In the genomic region with DNA sequence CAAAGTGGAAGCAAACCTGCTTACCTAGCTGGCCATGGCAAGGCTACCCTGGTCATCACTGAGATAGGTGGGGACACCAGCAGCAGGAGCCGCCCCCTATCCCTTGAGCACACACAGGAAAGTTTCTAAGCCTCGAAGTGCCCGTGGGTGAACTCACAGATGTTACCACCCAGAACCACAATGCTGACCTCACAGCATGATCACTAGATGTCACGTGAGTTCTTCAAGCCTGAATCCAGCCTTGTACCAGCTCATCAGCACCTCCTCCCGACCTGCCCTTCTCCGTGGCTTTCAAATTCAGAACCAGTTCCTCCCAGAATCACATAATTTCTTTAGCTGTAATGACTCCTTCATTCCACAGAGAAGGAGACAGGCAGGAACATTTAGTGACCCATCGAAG, we compare ENCODE assay signal across 16 cellular contexts. TPM values are rescaled to one million over a fixed set of nuclear protein-coding genes. Genes with fewer than 3 reads are reported as not detected.
DNase-seq lines count a peak whose midpoint lies in the region; ATAC-seq and TF ChIP-seq lines count a peak whose summit lies in the region.
"Had no signal": no experiment of that assay in that cellular context is flagged by ENCODE, and none has a peak within 500 bp of the region (broad histone marks: within the 10 kb centered on the region; RNA-seq: fewer than 3 reads in every experiment).

No MANE protein-coding gene starts in this region.

- H2BK20ac ChIP-seq in IMR-90 (ENCODE audit: low read depth, low read length), result no peak overlapping the region

- dilution Hi-C loops in IMR-90 (cut with HindIII; ENCODE audit: low sequenced_read_pairs, unreplicated experiment), result no loop called here

- TF ChIP-seq POLR2A in IMR-90 (IDR thresholded peaks at IDR 0.05; ENCODE audit: low read depth, low read length) (no peak), lower leg skin (IDR thresholded peaks at IDR 0.05) (no peak)

- H3K9me1 ChIP-seq in IMR-90 (ENCODE audit: insufficient read depth, low read length), result no peaks in the 10 kb centered on the region

- POLR2A ChIA-PET in IMR-90 (lab: Charles Lee; ENCODE audit: unreplicated experiment), result no interaction called here

- TF ChIP-seq CTCF in IMR-90 (conservative IDR thresholded peaks at IDR 0.05; ENCODE audit: low read depth, low read length), result no peak
- no peak for TF ChIP-seq CTCF in lower leg skin (IDR thresholded peaks at IDR 0.05)

- H3K27me3 ChIP-seq in IMR-90 (ENCODE audit: control insufficient read depth, insufficient read depth, low read length), result peaks cover under 1% of the 10 kb centered on the region; the same call in 1 of the 2 replicates
- H3K27me3 ChIP-seq in neuronal stem cell (ENCODE audit: control insufficient read depth in 3 of 3, insufficient read depth in 3 of 3, low read depth in 1 of 3, low read length in 3 of 3), result no peaks in the 10 kb centered on the region
- H3K27me3 ChIP-seq: Peyer's patch had no signal

- H3K23ac ChIP-seq in IMR-90 (ENCODE audit: low read depth, low read length), result no peak overlapping the region
- no peak overlapping the region for H3K23ac ChIP-seq in neuronal stem cell (ENCODE audit: low read depth, low read length, poor library complexity)

- BruUV-seq in IMR-90 (replicated peaks; lab: Mats Ljungman, UMichigan), result no TSS peak

- no peak overlapping the region; the same call in 1 of the 2 replicates for H3K4ac ChIP-seq in IMR-90 (ENCODE audit: low read depth, low read length)
- H3K4ac ChIP-seq in neuronal stem cell (ENCODE audit: low read length), result no peak overlapping the region

- H3K14ac ChIP-seq in IMR-90 (replicated peaks; ENCODE audit: low read depth, low read length), result no peak overlapping the region
- no peak overlapping the region for H3K14ac ChIP-seq in neuronal stem cell (ENCODE audit: low read length)

- H3K36me3 ChIP-seq in IMR-90 (ENCODE audit: control insufficient read depth, insufficient read depth, low read length) (no peaks in the 10 kb centered on the region), neuronal stem cell (replicated peaks in 1 of 2; ENCODE audit: control insufficient read depth in 2 of 2, insufficient read depth in 2 of 2, low read length in 2 of 2) (no peaks in the 10 kb centered on the region)
- H3K36me3 ChIP-seq: Peyer's patch had no signal

- H2BK15ac ChIP-seq in IMR-90 (ENCODE audit: low read depth, low read length) (0 out of 3 replicates have a peak overlapping the region, but pooled peaks have one; percentile 48), neuronal stem cell (ENCODE audit: low read length) (no peak overlapping the region)

- no peak overlapping the region for H3K56ac ChIP-seq in IMR-90 (ENCODE audit: extremely low read depth, insufficient read depth, low read length)

- H2AFZ ChIP-seq in IMR-90 (replicated peaks; ENCODE audit: low read length, poor library complexity) (peak overlapping the region; percentile 66), neuronal stem cell (ENCODE audit: low read length) (no peak overlapping the region)
- H2AFZ ChIP-seq: GM23338 had no signal

- H2AK5ac ChIP-seq in IMR-90 (ENCODE audit: low read depth, low read length) (0 out of 2 replicates have a peak overlapping the region, but pooled peaks have one; percentile 46), neuronal stem cell (ENCODE audit: low read depth, low read length) (no peak overlapping the region)

- DNase-seq in NCI-H1417 (lab: John Stamatoyannopoulos, UW) (peak in 2 of 3 experiments; percentile 4 to 57), NCI-H1417 treated with DMSO at 0.1 percent for 48 hours (lab: John Stamatoyannopoulos, UW) (no peak), IMR-90 (no peak), RPMI7951 (ENCODE audit: low read depth) (peak; percentile 39), neuronal stem cell (ENCODE audit: low spot score) (no peak), mesenteric fat pad (ENCODE audit: low spot score) (no peak), lower leg skin (ENCODE audit: low spot score in 2 of 2) (no peak)
- DNase-seq in effector CD4-positive, alpha-beta T cell, result no peak
- DNase-seq: CD4-positive, CD25-positive, alpha-beta regulatory T cell; DND-41; GDM1; NCI-H1105 treated with DMSO at 0.1 percent for 48 hours; NCI-H1930; Peyer's patch; SHP77 had no signal

- H3K9me3 ChIP-seq in IMR-90 (ENCODE audit: control insufficient read depth, insufficient read depth, low read length) (peaks cover 5% of the 10 kb centered on the region), neuronal stem cell (replicated peaks in 1 of 2; ENCODE audit: control insufficient read depth in 2 of 2, insufficient read depth in 1 of 2, low read depth in 1 of 2, low read length in 2 of 2) (no peaks in the 10 kb centered on the region)
- H3K9me3 ChIP-seq: Peyer's patch had no signal

- H3K4me2 ChIP-seq in IMR-90 (ENCODE audit: low read depth, low read length), result no peak overlapping the region
- H3K4me2 ChIP-seq in neuronal stem cell (ENCODE audit: insufficient read depth, low read length, poor library complexity, severe bottlenecking), result no peak overlapping the region
- H3K4me2 ChIP-seq: GM23338 had no signal

- no peak overlapping the region for H3K4me3 ChIP-seq in IMR-90 (ENCODE audit: insufficient read depth, low read depth, low read length)
- H3K4me3 ChIP-seq in neuronal stem cell (ENCODE audit: low read length in 2 of 2), result no peak overlapping the region
- no peak overlapping the region for H3K4me3 ChIP-seq in lower leg skin (ENCODE audit: low read depth, poor library complexity, severe bottlenecking)
- H3K4me3 ChIP-seq: GM23338, Peyer's patch had no signal

- in situ Hi-C loops in IMR-90 (cut with MboI; ENCODE audit: low sequenced_read_pairs), result no loop called here

- H3K18ac ChIP-seq in IMR-90 (ENCODE audit: low read depth, low read length) (no peak overlapping the region), neuronal stem cell (ENCODE audit: low read length) (peak overlapping the region; percentile 35)

- no peak for TF ChIP-seq RAD21 in IMR-90 (IDR thresholded peaks at IDR 0.05; ENCODE audit: low read length)

- no peak overlapping the region for H2BK12ac ChIP-seq in neuronal stem cell (ENCODE audit: low read length)

- ATAC-seq in IMR-90 (ENCODE audit: low read depth), result no peak
- ATAC-seq: GM23338 had no signal

- H4K5ac ChIP-seq in IMR-90 (ENCODE audit: low read depth, low read length), result no peak overlapping the region

- intact Hi-C loops in IMR-90 (cut with micrococcal nuclease) (no loop called here), lower leg skin (cut with DNase I; ENCODE audit: low total_unique reads) (no loop called here)

- no peak overlapping the region for H3K9ac ChIP-seq in IMR-90 (ENCODE audit: low read depth, low read length)
- H3K9ac ChIP-seq in neuronal stem cell (ENCODE audit: low read depth, low read length, poor library complexity), result no peak overlapping the region

- H3K79me1 ChIP-seq in IMR-90 (ENCODE audit: low read depth in 1 of 2, low read length in 2 of 2) (no peaks in the 10 kb centered on the region), neuronal stem cell (ENCODE audit: low read depth, low read length) (no peaks in the 10 kb centered on the region)

- H2AK9ac ChIP-seq in IMR-90 (replicated peaks; ENCODE audit: low read depth, low read length, poor library complexity), result no peak overlapping the region

- WGBS in IMR-90 (ENCODE audit: extremely low coverage in 2 of 2, insufficient read length in 1 of 2), 2 experiments, result 57% methylated on average over 1 of the region's 7 CpGs; no CpG with 5 or more reads in 1 of the 2 experiments
- no CpG with 5 or more reads among the region's 7 CpGs for WGBS in neuronal stem cell (ENCODE audit: extremely low coverage in 2 of 2, insufficient read length in 2 of 2, insufficient replicate concordance in 1 of 2), 2 donors
- WGBS in lower leg skin, 2 donors, result 58 to 86% methylated on average over 6 to 7 of the region's 7 CpGs

- H3K4me1 ChIP-seq in IMR-90 (ENCODE audit: control insufficient read depth, insufficient read depth, low read length) (peaks cover 9% of the 10 kb centered on the region; the same call in 1 of the 2 replicates), neuronal stem cell (ENCODE audit: control insufficient read depth in 2 of 2, insufficient read depth in 1 of 2, low read depth in 1 of 2, low read length in 2 of 2) (peaks cover 0 to 2% of the 10 kb centered on the region in 2 donors)
- H3K4me1 ChIP-seq: Peyer's patch had no signal

- H4K8ac ChIP-seq in IMR-90 (ENCODE audit: low read depth in 2 of 2, low read length in 2 of 2) (no peak overlapping the region), neuronal stem cell (ENCODE audit: low read depth, low read length) (no peak overlapping the region)

- H4K91ac ChIP-seq in IMR-90 (ENCODE audit: insufficient read depth, low read depth, low read length) (no peak overlapping the region), neuronal stem cell (ENCODE audit: low read depth, low read length, poor library complexity) (peak overlapping the region; percentile 4)

- H3K27ac ChIP-seq in IMR-90 (ENCODE audit: insufficient read depth, low read length), result no peak overlapping the region
- H3K27ac ChIP-seq in neuronal stem cell (replicated peaks; ENCODE audit: low read length), result no peak overlapping the region
- H3K27ac ChIP-seq: Peyer's patch had no signal

- H2BK5ac ChIP-seq in IMR-90 (ENCODE audit: low read depth, low read length, poor library complexity, severe bottlenecking) (no peak overlapping the region), neuronal stem cell (ENCODE audit: low read length) (no peak overlapping the region)

- CTCF ChIA-PET in IMR-90 (lab: Yijun Ruan, JAX), result interaction anchor here (0.8 to 1.6 kb wide), 2 partner anchors 18 to 20 kb away, joined by 3 to 7 read pairs; no protein-coding TSS in a partner anchor

- no peaks in the 10 kb centered on the region for H4K20me1 ChIP-seq in IMR-90 (ENCODE audit: insufficient read depth, low read length)

- no peak overlapping the region; the same call in 1 of the 2 replicates for H2BK120ac ChIP-seq in IMR-90 (ENCODE audit: low read depth, low read length)
- H2BK120ac ChIP-seq in neuronal stem cell (ENCODE audit: low read depth, low read length), result no peak overlapping the region

TF ChIP-seq in IMR-90, 13 proteins besides CTCF, POLR2A, EP300 and RAD21 (continues in another document):
- TF ChIP-seq MAZ (IDR thresholded peaks at IDR 0.05; ENCODE audit: borderline replicate concordance, low read depth, low read length), result no peak
- TF ChIP-seq RCOR1 (IDR thresholded peaks at IDR 0.05; ENCODE audit: insufficient replicate concordance, low read length), result no peak
- no peak for TF ChIP-seq SMC3 (IDR thresholded peaks at IDR 0.05; ENCODE audit: low read depth, low read length)
- TF ChIP-seq RFX5 (IDR thresholded peaks at IDR 0.05; ENCODE audit: low read depth, low read length), result no peak

RNA-seq across cellular contexts. Expression of a gene that starts 24.7 kb away (rescaled TPM):
- 98.8 and 108 TPM in 2 replicates for total RNA-seq in IMR-90 (2012; rRNA removed)
- 173 and 179 TPM in 2 replicates for polyA plus RNA-seq in IMR-90 (2012; rRNA removed)
- polyA plus RNA-seq in IMR-90 (2012; cell fraction: cytosol; rRNA removed), result 114 and 148 TPM in 2 replicates
- 70.7 and 131 TPM in 2 replicates for polyA plus RNA-seq in IMR-90 (2012; cell fraction: nucleus; rRNA removed; ENCODE audit: low replicate concordance)
- 544 and 593 TPM in 2 replicates for total RNA-seq in RPMI7951 (2014; rRNA removed; shearing (Covaris generic))
- 15.2 TPM for polyA plus RNA-seq in neuronal stem cell (2013, experiment 1 of 2)
- 16.2 TPM for polyA plus RNA-seq in neuronal stem cell (2013, experiment 2 of 2)
- 493 TPM for total RNA-seq in mesenteric fat pad
- total RNA-seq in lower leg skin, result 100 to 1,000 TPM in 3 of 4 donors, 10 to 100 TPM in 1; 68.1 to 381 (median 202) TPM
- polyA plus RNA-seq: CD4-positive, CD25-positive, alpha-beta regulatory T cell had no signal

Comparison
In these comparisons a context has a peak if more than half of its experiments do, and no peak if none do; other contexts are left out.
1. DNase-seq: peak in NCI-H1417 (2 of 3) and RPMI7951 (single experiment); none in NCI-H1417 treated with DMSO at 0.1 percent for 48 hours (single experiment), IMR-90 (single experiment), neuronal stem cell (single experiment), mesenteric fat pad (single experiment), effector CD4-positive, alpha-beta T cell (single experiment) and lower leg skin (0 of 2).